Comparison of ENCODE assay signal across 15 cellular contexts in the genomic region with DNA sequence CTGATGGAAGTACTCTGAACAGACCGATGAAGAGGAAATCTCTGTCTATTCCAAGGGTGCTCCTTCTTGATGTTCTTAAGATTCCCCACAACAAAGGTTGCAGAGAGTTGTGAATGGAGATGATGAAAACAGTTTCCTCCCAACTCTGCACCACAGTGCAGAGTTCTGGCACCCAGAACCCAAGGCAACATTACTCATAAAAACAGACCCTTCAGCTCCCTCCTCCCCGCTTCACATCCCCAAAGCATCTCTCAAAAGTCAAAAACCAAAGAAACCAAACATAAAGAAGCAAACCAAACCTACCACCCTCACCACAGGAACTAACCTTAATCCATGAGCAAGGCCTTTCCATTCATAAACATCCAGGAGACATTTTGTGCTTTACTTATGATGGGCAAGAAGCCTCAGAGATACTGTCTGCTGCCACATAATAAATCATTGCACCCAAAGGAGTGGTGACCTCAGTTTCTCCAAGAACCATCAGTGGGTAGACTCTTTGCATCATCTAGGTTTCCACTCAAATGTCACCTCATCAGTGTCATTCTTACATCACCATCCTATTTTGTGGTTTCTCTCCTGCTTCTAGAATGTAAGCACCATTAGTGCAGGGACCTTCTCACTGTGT. TPM values are rescaled to one million over a fixed set of nuclear protein-coding genes. Genes with fewer than 3 reads are reported as not detected.
"Had no signal": no experiment of that assay in that cellular context is flagged by ENCODE, and none has a peak within 500 bp of the region (broad histone marks: within the 10 kb centered on the region; RNA-seq: fewer than 3 reads in every experiment).

No MANE protein-coding gene starts in this region.

- H3K27ac Mint-ChIP-seq: naive B cell, nephron, progenitor cell of endocrine pancreas had no signal

- H3K9me3 Mint-ChIP-seq: nephron had no signal

- H3K4me1 Mint-ChIP-seq: naive B cell, nephron had no signal

- H3K36me3 Mint-ChIP-seq: naive B cell had no signal

- ATAC-seq: pancreas, right cardiac atrium had no signal

- DNase-seq: dermis blood vessel endothelial cell; hippocampal formation; mesendoderm; naive B cell; occipital lobe; pancreas; right cardiac atrium; small intestine; stimulated activated CD4-positive, alpha-beta T cell treated with anti-CD3 and anti-CD28 coated beads, Interleukin-12 subunit alpha, Interleukin-12 subunit beta, amount 100 ng/mL, for 4 hours; stimulated activated naive CD4-positive, alpha-beta T cell treated with Interleukin-2 at 50 U/mL for 16 hours; substantia nigra; transverse colon had no signal

- H3K4me3 Mint-ChIP-seq: naive B cell, nephron had no signal

RNA-seq across cellular contexts. Expression of a gene that starts 13.2 kb away (rescaled TPM):
- total RNA-seq: lung microvascular endothelial cell had no signal
